In genomic region chr5:33594006-33594405, GRCh38 we compare ENCODE assay signal across 23 cellular contexts.
"Had no signal": no experiment of that assay in that cellular context is flagged by ENCODE, and none has a peak within 500 bp of the region (broad histone marks: within the 10 kb centered on the region; RNA-seq: fewer than 3 reads in every experiment).

No MANE protein-coding gene starts in this region.

- DNase-seq: activated CD4-positive, alpha-beta T cell treated with anti-CD3 and anti-CD28 coated beads for 48 hours; activated CD4-positive, alpha-beta T cell treated with anti-CD3 and anti-CD28 coated beads, Interleukin-2, amount 50 U/mL, for 4 hours; activated CD4-positive, CD25-positive, alpha-beta regulatory T cell treated with anti-CD3 and anti-CD28 coated beads, Interleukin-2, amount 50 U/mL, for 72 hours; activated CD8-positive, alpha-beta memory T cell treated with anti-CD3 and anti-CD28 coated beads, Interleukin-2, amount 50 U/mL, for 48 hours; activated CD8-positive, alpha-beta T cell treated with anti-CD3 and anti-CD28 coated beads, Interleukin-2, amount 10 ng/mL, durations not matched to agents 7 days and 5 days; activated naive CD4-positive, alpha-beta T cell treated with anti-CD3 and anti-CD28 coated beads, Interleukin-2, amount 50 U/mL, for 16 hours; activated T-cell treated with anti-CD3 and anti-CD28 coated beads, Interleukin-2, amount 50 U/mL, for 1 hour; amygdala; caudate nucleus; MG63; NCI-H1105 treated with DMSO at 0.1 percent for 48 hours; NCI-H1436 treated with DMSO at 0.1 percent for 48 hours; NCI-H187; NCI-H2081; NCI-H446; NCI-H524; PC-3; SHP77 treated with DMSO at 0.1 percent for 48 hours; T-helper 17 cell; T-helper 9 cell had no signal

- H3K27me3 ChIP-seq: breast epithelium, MG63 had no signal

- H3K27ac ChIP-seq: breast epithelium, KMS-11 had no signal

- H3K9me3 ChIP-seq: breast epithelium, MG63 had no signal

- ATAC-seq: activated CD8-positive, alpha-beta T cell treated with anti-CD3 and anti-CD28 coated beads, Interleukin-2, amount 10 ng/mL, durations not matched to agents 7 days and 5 days; PC-3; T-helper 17 cell; WTC11 had no signal

- H3K4me3 ChIP-seq: breast epithelium, MG63 had no signal

- H3K9ac ChIP-seq: KMS-11 had no signal

- H3K4me1 ChIP-seq: breast epithelium had no signal

- H3K36me3 ChIP-seq: breast epithelium, MG63 had no signal

- H3K4me2 ChIP-seq: KMS-11 had no signal
